ENCODE assay signal across 18 cellular contexts in the genomic region with DNA sequence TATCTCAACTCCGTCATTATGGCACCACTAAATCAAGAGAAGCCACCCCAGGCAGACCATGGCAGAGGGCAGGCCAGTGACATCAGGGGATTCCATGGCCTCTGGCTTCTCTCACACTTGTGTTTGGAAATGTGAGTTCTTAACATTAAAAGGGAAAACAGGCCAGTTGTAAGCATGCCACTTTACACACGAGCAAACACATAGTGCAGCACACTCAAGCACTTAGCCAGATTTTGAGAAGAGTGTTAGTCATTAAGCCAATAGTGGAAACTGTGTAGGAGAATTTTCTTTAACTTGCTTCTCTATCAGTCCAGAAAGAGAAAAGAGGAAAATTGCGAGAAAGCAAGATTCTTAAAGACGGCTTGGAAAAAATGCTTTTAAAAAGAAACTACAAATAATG.
DNase-seq lines count a peak whose midpoint lies in the region; ATAC-seq, FAIRE-seq and TF ChIP-seq lines count a peak whose summit lies in the region.
"Had no signal": no experiment of that assay in that cellular context is flagged by ENCODE, and none has a peak within 500 bp of the region (broad histone marks: within the 10 kb centered on the region; RNA-seq: fewer than 3 reads in every experiment).

No MANE protein-coding gene starts in this region.

- H2AFZ ChIP-seq in GM23338 (peak overlapping the region; percentile 39; the same call in 1 of the 2 replicates), OCI-LY3 (ENCODE audit: low read depth, low read length) (0 out of 2 replicates have a peak overlapping the region, but pooled peaks have one; percentile 5), smooth muscle cell (ENCODE audit: low read depth) (peak overlapping the region; percentile 63)

- no peaks in the 10 kb centered on the region for H3K27me3 Mint-ChIP-seq in GM23338 (ENCODE audit: insufficient read depth, low read depth, poor library complexity)
- H3K27me3 Mint-ChIP-seq: CD4-positive, alpha-beta memory T cell had no signal

- ATAC-seq in GM23338 = no peak
- ATAC-seq: HCT116 had no signal

- H3K9me3 ChIP-seq in OCI-LY3 (ENCODE audit: insufficient read depth, low read length) = no peaks in the 10 kb centered on the region
- H3K9me3 ChIP-seq in smooth muscle cell (replicated peaks; ENCODE audit: low read depth) = no peaks in the 10 kb centered on the region

- 25% methylated on average over 4 of the region's 4 CpGs for WGBS in smooth muscle cell (ENCODE audit: low lambda C conversion rate)

- H4K20me1 ChIP-seq in GM23338 (replicated peaks; ENCODE audit: insufficient read depth) (no peaks in the 10 kb centered on the region), OCI-LY3 (ENCODE audit: insufficient read depth, low read length) (no peaks in the 10 kb centered on the region), smooth muscle cell (ENCODE audit: low read depth) (no peaks in the 10 kb centered on the region)

- H3K4me3 ChIP-seq in GM23338 = no peak overlapping the region
- H3K4me3 ChIP-seq in OCI-LY3 (ENCODE audit: low read length) = no peak overlapping the region
- no peak overlapping the region for H3K4me3 ChIP-seq in smooth muscle cell

- no peaks in the 10 kb centered on the region for H3K36me3 ChIP-seq in GM23338 (ENCODE audit: insufficient read depth)
- no peaks in the 10 kb centered on the region for H3K36me3 ChIP-seq in OCI-LY3 (replicated peaks; ENCODE audit: low read depth, low read length)
- no peaks in the 10 kb centered on the region for H3K36me3 ChIP-seq in smooth muscle cell (ENCODE audit: low read depth)

- H3K27ac ChIP-seq in GM23338 (ENCODE audit: low read depth) (no peak overlapping the region), OCI-LY3 (ENCODE audit: low read length) (no peak overlapping the region), smooth muscle cell (ENCODE audit: low read depth) (no peak overlapping the region)

- no peak for FAIRE-seq in urothelium cell line (lab: Jason Lieb, UNC)
- FAIRE-seq: GM12891, H1 had no signal

- in situ Hi-C loops in GM13977 (cut with MboI; ENCODE audit: low pct_unique_long_range_greater_than_20kb, low sequenced_read_pairs, unreplicated experiment) = no loop called here

- 0 out of 3 replicates have a peak, but pooled peaks cover 3% of the 10 kb centered on the region for H3K9me3 Mint-ChIP-seq in GM23338
- H3K9me3 Mint-ChIP-seq: H9 had no signal

- no peaks in the 10 kb centered on the region for H3F3A ChIP-seq in GM23338 (replicated peaks; ENCODE audit: low read depth)
- no peaks in the 10 kb centered on the region for H3F3A ChIP-seq in smooth muscle cell (ENCODE audit: low read depth)

- H3K4me3 Mint-ChIP-seq in GM23338 = no peak overlapping the region
- H3K4me3 Mint-ChIP-seq: CD4-positive, alpha-beta memory T cell; H9 had no signal

- H3K4me1 ChIP-seq in GM23338 (ENCODE audit: insufficient read depth) = no peaks in the 10 kb centered on the region
- H3K4me1 ChIP-seq in OCI-LY3 (ENCODE audit: low read length) = no peaks in the 10 kb centered on the region
- no peaks in the 10 kb centered on the region for H3K4me1 ChIP-seq in smooth muscle cell (ENCODE audit: low read depth)

- H3K36me3 Mint-ChIP-seq in GM23338 (ENCODE audit: low read depth) = no peaks in the 10 kb centered on the region
- H3K36me3 Mint-ChIP-seq: CD4-positive, alpha-beta memory T cell had no signal

- TF ChIP-seq CTCF in GM23338 (conservative IDR thresholded peaks at IDR 0.05; ENCODE audit: low read depth in 2 of 2) (no peak), OCI-LY3 (IDR thresholded peaks at IDR 0.05; ENCODE audit: low read depth, low read length) (no peak), smooth muscle cell (IDR thresholded peaks at IDR 0.05; ENCODE audit: borderline replicate concordance, insufficient read depth, poor library complexity, severe bottlenecking) (no peak), GM13977 (IDR thresholded peaks at IDR 0.05; ENCODE audit: extremely low read depth, insufficient read depth, missing control alignments) (no peak)

- no peaks in the 10 kb centered on the region for H3K4me1 Mint-ChIP-seq in GM23338
- H3K4me1 Mint-ChIP-seq: CD4-positive, alpha-beta memory T cell; H9 had no signal

- no peak overlapping the region for H3K27ac Mint-ChIP-seq in GM23338
- H3K27ac Mint-ChIP-seq: CD4-positive, alpha-beta memory T cell had no signal

- H3K4me2 ChIP-seq in GM23338 (no peak overlapping the region), OCI-LY3 (ENCODE audit: low read length) (no peak overlapping the region), smooth muscle cell (peak overlapping the region; percentile 37)

- DNase-seq in GM23338 (ENCODE audit: low spot score) = no peak
- peak; percentile 16 for DNase-seq in left kidney (ENCODE audit: low read depth, low spot score)
- no peak for DNase-seq in smooth muscle cell (lab: John Stamatoyannopoulos, UW; ENCODE audit: unreplicated experiment)
- no peak for DNase-seq in urothelium cell line (ENCODE audit: low spot score)
- DNase-seq in GDM1 (lab: John Stamatoyannopoulos, UW) = no peak
- DNase-seq in GM13977 (ENCODE audit: low spot score) = no peak
- DNase-seq: C1 segment of cervical spinal cord; Calu3; CD4-positive, alpha-beta memory T cell; COR-L47; DMS79; EL; GF-D8; H9 had no signal

- no peak overlapping the region for H3K9ac ChIP-seq in OCI-LY3 (ENCODE audit: low read length)
- H3K9ac ChIP-seq in smooth muscle cell (ENCODE audit: low read depth) = no peak overlapping the region

- H3K79me2 ChIP-seq in GM23338 (replicated peaks; ENCODE audit: insufficient read depth) = no peaks in the 10 kb centered on the region
- no peaks in the 10 kb centered on the region for H3K79me2 ChIP-seq in OCI-LY3 (ENCODE audit: low read length)
- H3K79me2 ChIP-seq in smooth muscle cell (ENCODE audit: low read depth) = no peaks in the 10 kb centered on the region

- no peaks in the 10 kb centered on the region for H3K9me2 ChIP-seq in GM23338 (ENCODE audit: insufficient read depth)

- H3K27me3 ChIP-seq in GM23338 (ENCODE audit: insufficient read depth) (no peaks in the 10 kb centered on the region), OCI-LY3 (ENCODE audit: low read depth, low read length) (no peaks in the 10 kb centered on the region), smooth muscle cell (ENCODE audit: low read depth) (no peaks in the 10 kb centered on the region)

TF ChIP-seq in GM23338, 12 proteins besides CTCF, POLR2A, EP300 and RAD21:
- TF ChIP-seq NANOG (IDR thresholded peaks at IDR 0.05; ENCODE audit: borderline replicate concordance) = no peak

Comparison
In these comparisons a context has a peak if more than half of its experiments do, and no peak if none do; other contexts are left out.
1. H2AFZ ChIP-seq: peak in every context shown above with its lines; median percentile 63 in smooth muscle cell; 39 in GM23338; 5 in OCI-LY3.